In the genomic region with DNA sequence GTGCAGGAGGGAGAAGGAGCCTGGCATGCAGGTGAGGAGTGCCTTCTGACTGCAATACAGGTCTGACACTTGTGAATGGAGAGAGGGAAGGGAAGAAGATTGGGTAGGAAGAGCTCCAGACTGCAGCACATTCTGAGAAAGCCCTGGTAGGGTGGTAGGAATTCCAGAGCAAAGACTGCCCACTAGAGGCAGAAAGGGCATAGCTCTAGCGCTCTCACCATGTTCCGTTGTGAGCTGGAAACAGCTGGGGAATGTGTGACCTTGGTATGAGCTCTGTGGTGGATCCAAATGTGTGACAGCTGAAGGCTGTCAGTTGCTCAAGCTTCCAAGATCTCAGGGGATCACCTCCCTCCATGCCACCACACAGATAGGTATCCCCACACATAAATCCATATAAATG, we compare ENCODE assay signal across 17 cellular contexts. TPM values are rescaled to one million over a fixed set of nuclear protein-coding genes. Genes with fewer than 3 reads are reported as not detected.
DNase-seq lines count a peak whose midpoint lies in the region; ATAC-seq and TF ChIP-seq lines count a peak whose summit lies in the region.
"Had no signal": no experiment of that assay in that cellular context is flagged by ENCODE, and none has a peak within 500 bp of the region (broad histone marks: within the 10 kb centered on the region; RNA-seq: fewer than 3 reads in every experiment).

No MANE protein-coding gene starts in this region.

- peaks cover 4% of the 10 kb centered on the region for H3K4me1 Mint-ChIP-seq in CD4-positive, alpha-beta T cell (ENCODE audit: low read depth)
- H3K4me1 Mint-ChIP-seq in endodermal cell (peaks cover 4% of the 10 kb centered on the region), neural progenitor cell (peaks cover 3% of the 10 kb centered on the region)
- H3K4me1 Mint-ChIP-seq in activated CD8-positive, alpha-beta T cell treated with anti-CD3 and anti-CD28 coated beads, Interleukin-2, amount 10 ng/mL, durations not matched to agents 7 days and 5 days (ENCODE audit: low read depth) = peaks cover 4% of the 10 kb centered on the region

- peak overlapping the region; percentile 47 for H3K4me3 Mint-ChIP-seq in CD4-positive, alpha-beta T cell
- H3K4me3 Mint-ChIP-seq in endodermal cell (no peak overlapping the region), neural progenitor cell (no peak overlapping the region)
- no peak overlapping the region for H3K4me3 Mint-ChIP-seq in activated CD8-positive, alpha-beta T cell treated with anti-CD3 and anti-CD28 coated beads, Interleukin-2, amount 10 ng/mL, durations not matched to agents 7 days and 5 days

- intact Hi-C loops in CD4-positive, alpha-beta T cell (cut with DNase I, micrococcal nuclease) = loop anchor here in 1 of 2 experiments (5.0 kb wide), 1 partner anchor 450 kb away; no protein-coding TSS in a partner anchor

- no peaks in the 10 kb centered on the region for H3K79me2 ChIP-seq in neural progenitor cell (ENCODE audit: low read depth)
- H3K79me2 ChIP-seq: parathyroid adenoma had no signal

- CTCF ChIA-PET in CD4-positive, alpha-beta T cell (lab: Charles Lee) = interaction anchor here (0.6 kb wide), 1 partner anchor 11 kb away, joined by 3 read pairs; no protein-coding TSS in a partner anchor
- CTCF ChIA-PET in activated CD8-positive, alpha-beta T cell treated with anti-CD3 and anti-CD28 coated beads, Interleukin-2, amount 10 ng/mL, durations not matched to agents 7 days and 5 days (lab: Charles Lee) = no interaction called here

- H3K27ac ChIP-seq in CD4-positive, alpha-beta T cell (ENCODE audit: low read depth, low read length) = no peak overlapping the region
- H3K27ac ChIP-seq in endodermal cell (ENCODE audit: low read depth, low read length) (no peak overlapping the region), neural progenitor cell (no peak overlapping the region)
- H3K27ac ChIP-seq: parathyroid adenoma, testis had no signal

- H3K4me1 ChIP-seq in endodermal cell (ENCODE audit: control insufficient read depth, insufficient read depth, low read length) (no peaks in the 10 kb centered on the region), neural progenitor cell (no peaks in the 10 kb centered on the region)
- H3K4me1 ChIP-seq: parathyroid adenoma had no signal

- H3K27ac Mint-ChIP-seq in CD4-positive, alpha-beta T cell = no peak overlapping the region
- H3K27ac Mint-ChIP-seq in endodermal cell = no peak overlapping the region
- H3K27ac Mint-ChIP-seq in neural progenitor cell = no peak overlapping the region
- H3K27ac Mint-ChIP-seq in activated CD8-positive, alpha-beta T cell treated with anti-CD3 and anti-CD28 coated beads, Interleukin-2, amount 10 ng/mL, durations not matched to agents 7 days and 5 days = no peak overlapping the region
- H3K27ac Mint-ChIP-seq: activated T-helper 2 cell treated with anti-CD3 and anti-CD28 coated beads, Interferon-gamma antibody, Interleukin-2, Interleukin-4, amounts not matched to agents 10 μg/mL and 5 μg/mL and 100 μg/mL, durations not matched to agents 14 hours and 24 hours and 36 hours had no signal

- H3K9ac ChIP-seq in endodermal cell (ENCODE audit: extremely low read depth, low read length, poor library complexity, severe bottlenecking) (no peak overlapping the region), neural progenitor cell (no peak overlapping the region)
- H3K9ac ChIP-seq: parathyroid adenoma had no signal

- 71 to 92% methylated on average over 2 of the region's 2 CpGs for WGBS in endodermal cell (ENCODE audit: insufficient coverage in 1 of 2, insufficient read length in 1 of 2), 2 experiments

- no peak for ATAC-seq in CD4-positive, alpha-beta T cell (ENCODE audit: poor library complexity)
- ATAC-seq in GM21723 (IDR thresholded peaks at IDR 0.05; ENCODE audit: unreplicated experiment) = no peak
- no peak for ATAC-seq in activated CD8-positive, alpha-beta T cell treated with anti-CD3 and anti-CD28 coated beads, Interleukin-2, amount 10 ng/mL, durations not matched to agents 7 days and 5 days
- ATAC-seq: left ventricle myocardium superior had no signal

- peaks cover 10% of the 10 kb centered on the region for H3F3A ChIP-seq in neural progenitor cell (ENCODE audit: low read depth)

- POLR2A ChIA-PET in CD4-positive, alpha-beta T cell (lab: Charles Lee) = no interaction called here
- POLR2A ChIA-PET in activated CD8-positive, alpha-beta T cell treated with anti-CD3 and anti-CD28 coated beads, Interleukin-2, amount 10 ng/mL, durations not matched to agents 7 days and 5 days (lab: Charles Lee) = no interaction called here

- peaks cover 33% of the 10 kb centered on the region for H3K27me3 ChIP-seq in CD4-positive, alpha-beta T cell (ENCODE audit: control insufficient read depth, insufficient read depth, low read length)
- H3K27me3 ChIP-seq in H7 (ENCODE audit: control insufficient read depth, insufficient read depth, low read length) (peaks cover 31% of the 10 kb centered on the region), endodermal cell (ENCODE audit: control insufficient read depth, insufficient read depth, low read length, poor library complexity, severe bottlenecking) (peaks cover 45% of the 10 kb centered on the region), neural progenitor cell (peaks cover 48% of the 10 kb centered on the region)
- H3K27me3 ChIP-seq: testis had no signal

- peaks cover 2% of the 10 kb centered on the region for H3K9me3 Mint-ChIP-seq in CD4-positive, alpha-beta T cell
- peaks cover 5% of the 10 kb centered on the region for H3K9me3 Mint-ChIP-seq in endodermal cell
- no peaks in the 10 kb centered on the region for H3K9me3 Mint-ChIP-seq in neural progenitor cell
- peaks cover 4% of the 10 kb centered on the region for H3K9me3 Mint-ChIP-seq in activated CD8-positive, alpha-beta T cell treated with anti-CD3 and anti-CD28 coated beads, Interleukin-2, amount 10 ng/mL, durations not matched to agents 7 days and 5 days (ENCODE audit: insufficient read depth)

- no peaks in the 10 kb centered on the region for H3K36me3 Mint-ChIP-seq in CD4-positive, alpha-beta T cell (ENCODE audit: low read depth)
- H3K36me3 Mint-ChIP-seq in endodermal cell (ENCODE audit: low read depth) (no peaks in the 10 kb centered on the region), neural progenitor cell (no peaks in the 10 kb centered on the region)
- H3K36me3 Mint-ChIP-seq in activated CD8-positive, alpha-beta T cell treated with anti-CD3 and anti-CD28 coated beads, Interleukin-2, amount 10 ng/mL, durations not matched to agents 7 days and 5 days (ENCODE audit: low read depth) = no peaks in the 10 kb centered on the region

- DNase-seq in CD4-positive, alpha-beta T cell = no peak
- DNase-seq in H7 = peak; percentile 53
- peak; percentile 78 for DNase-seq in endodermal cell
- peak; percentile 35 for DNase-seq in neural progenitor cell (ENCODE audit: low spot score)
- no peak for DNase-seq in NCI-H1436 treated with DMSO at 0.1 percent for 48 hours (lab: John Stamatoyannopoulos, UW)
- no peak for DNase-seq in activated CD8-positive, alpha-beta T cell treated with anti-CD3 and anti-CD28 coated beads, Interleukin-2, amount 10 ng/mL, durations not matched to agents 7 days and 5 days
- DNase-seq: activated CD4-positive, CD25-positive, alpha-beta regulatory T cell treated with anti-CD3 and anti-CD28 coated beads, Interleukin-2, amount 50 U/mL, for 72 hours; DMS79; left ventricle myocardium superior; NCI-H187 treated with DMSO at 0.1 percent for 48 hours; NCI-H510A; SHP77 treated with DMSO at 0.1 percent for 48 hours; T-helper 2 cell; testis had no signal

- H3K4me2 ChIP-seq in neural progenitor cell = no peak overlapping the region

- no peak overlapping the region for H3K4me3 ChIP-seq in H7 (ENCODE audit: insufficient read depth, low read depth, low read length)
- H3K4me3 ChIP-seq in endodermal cell (ENCODE audit: low read length) = no peak overlapping the region
- no peak overlapping the region for H3K4me3 ChIP-seq in neural progenitor cell
- H3K4me3 ChIP-seq: testis had no signal

- TF ChIP-seq CTCF in CD4-positive, alpha-beta T cell (IDR thresholded peaks at IDR 0.05) = no peak
- peak; percentile 69 for TF ChIP-seq CTCF in endodermal cell (conservative IDR thresholded peaks at IDR 0.05)
- peak; percentile 43 for TF ChIP-seq CTCF in neural progenitor cell (IDR thresholded peaks at IDR 0.05)

- H3K27me3 Mint-ChIP-seq in CD4-positive, alpha-beta T cell = peaks cover 47% of the 10 kb centered on the region
- H3K27me3 Mint-ChIP-seq in endodermal cell (ENCODE audit: insufficient read depth) = peaks cover 49% of the 10 kb centered on the region
- peaks cover 19% of the 10 kb centered on the region for H3K27me3 Mint-ChIP-seq in neural progenitor cell (ENCODE audit: insufficient read depth, low read depth)
- peaks cover 37% of the 10 kb centered on the region for H3K27me3 Mint-ChIP-seq in activated CD8-positive, alpha-beta T cell treated with anti-CD3 and anti-CD28 coated beads, Interleukin-2, amount 10 ng/mL, durations not matched to agents 7 days and 5 days (ENCODE audit: low read depth)

- no peaks in the 10 kb centered on the region for H4K20me1 ChIP-seq in neural progenitor cell (ENCODE audit: low read depth)

- peaks cover 6% of the 10 kb centered on the region for H3K9me3 ChIP-seq in CD4-positive, alpha-beta T cell (ENCODE audit: control insufficient read depth, low read length)
- H3K9me3 ChIP-seq in endodermal cell (ENCODE audit: control insufficient read depth, low read length) = peaks cover 7% of the 10 kb centered on the region
- no peaks in the 10 kb centered on the region for H3K9me3 ChIP-seq in neural progenitor cell (ENCODE audit: low read depth)
- H3K9me3 ChIP-seq: testis had no signal

- H3K36me3 ChIP-seq in H7 (replicated peaks; ENCODE audit: control insufficient read depth, insufficient read depth, low read length) (no peaks in the 10 kb centered on the region), endodermal cell (ENCODE audit: control insufficient read depth, insufficient read depth, low read length) (no peaks in the 10 kb centered on the region), neural progenitor cell (no peaks in the 10 kb centered on the region)

- no peak overlapping the region for H2AFZ ChIP-seq in neural progenitor cell (replicated peaks)
- H2AFZ ChIP-seq: parathyroid adenoma had no signal

RNA-seq across cellular contexts. Expression of gene MTUS2, which starts 2.9 kb away (rescaled TPM):
- under 1 TPM; 0.38 to 0.81 TPM for total RNA-seq in CD4-positive, alpha-beta T cell
- 0.04 and 0.17 TPM in 2 replicates for total RNA-seq in H7 (2014; rRNA removed; shearing (Covaris generic))
- 1 to 10 TPM; 1.2 to 1.3 TPM for total RNA-seq in endodermal cell
- 0.85 TPM for polyA plus RNA-seq in endodermal cell (2013, experiment 1 of 2)
- polyA plus RNA-seq in endodermal cell (2013, experiment 2 of 2) = 1.5 TPM
- 0.22 and 0.67 TPM in 2 replicates for total RNA-seq in neural progenitor cell (ENCODE audit: low replicate concordance)
- not detected for total RNA-seq in activated CD8-positive, alpha-beta T cell treated with anti-CD3 and anti-CD28 coated beads, Interleukin-2, amount 10 ng/mL, durations not matched to agents 7 days and 5 days
- total RNA-seq: activated T-helper 2 cell treated with anti-CD3 and anti-CD28 coated beads, Interferon-gamma antibody, Interleukin-2, Interleukin-4, amounts not matched to agents 10 μg/mL and 5 μg/mL and 100 μg/mL, durations not matched to agents 14 hours and 24 hours and 36 hours had no signal

Comparison
In these comparisons a context has a peak if more than half of its experiments do, and no peak if none do; other contexts are left out.
1. DNase-seq: peak in H7 (single experiment), endodermal cell (single experiment) and neural progenitor cell (single experiment); none in CD4-positive, alpha-beta T cell (0 of 10), NCI-H1436 treated with DMSO at 0.1 percent for 48 hours (single experiment) and activated CD8-positive, alpha-beta T cell treated with anti-CD3 and anti-CD28 coated beads, Interleukin-2, amount 10 ng/mL, durations not matched to agents 7 days and 5 days (single experiment).